In genomic region chr4:173516621-173517612, GRCh38 we compare ENCODE assay signal across 15 cellular contexts. TPM values are rescaled to one million over a fixed set of nuclear protein-coding genes. Genes with fewer than 3 reads are reported as not detected.
DNase-seq lines count a peak whose midpoint lies in the region; ATAC-seq and TF ChIP-seq lines count a peak whose summit lies in the region.
"Had no signal": no experiment of that assay in that cellular context is flagged by ENCODE, and none has a peak within 500 bp of the region (broad histone marks: within the 10 kb centered on the region; RNA-seq: fewer than 3 reads in every experiment).

No MANE protein-coding gene starts in this region.

- H3K9ac ChIP-seq in muscle layer of colon (ENCODE audit: low read length): peak overlapping the region; percentile 83

- H3K36me3 Mint-ChIP-seq in activated naive CD4-positive, alpha-beta T cell treated with anti-CD3 and anti-CD28 coated beads for 36 hours (ENCODE audit: low read depth): peaks cover 2% of the 10 kb centered on the region

- H3K4me1 ChIP-seq in muscle layer of colon (ENCODE audit: insufficient read depth, low read length): peaks cover 47% of the 10 kb centered on the region
- no peaks in the 10 kb centered on the region for H3K4me1 ChIP-seq in urinary bladder (ENCODE audit: insufficient read depth)

- WGBS in urinary bladder: 26% methylated on average over 51 of the region's 51 CpGs

- no peak for TF ChIP-seq CTCF in fibroblast of villous mesenchyme (IDR thresholded peaks at IDR 0.05; ENCODE audit: insufficient read depth, low read depth, low read length)

- H3K27me3 Mint-ChIP-seq in activated naive CD4-positive, alpha-beta T cell treated with anti-CD3 and anti-CD28 coated beads for 36 hours (ENCODE audit: low read depth): peaks cover 81% of the 10 kb centered on the region

- H3K36me3 ChIP-seq in muscle layer of colon (ENCODE audit: insufficient read depth, low read length): no peaks in the 10 kb centered on the region
- H3K36me3 ChIP-seq in urinary bladder (ENCODE audit: insufficient read depth): no peaks in the 10 kb centered on the region
- H3K36me3 ChIP-seq: brain microvascular endothelial cell, SJSA1 had no signal

- intact Hi-C loops in activated naive CD4-positive, alpha-beta T cell treated with anti-CD3 and anti-CD28 coated beads for 36 hours (cut with micrococcal nuclease): loop anchor here (1.0 kb wide), 1 partner anchor 8 kb away; no protein-coding TSS in a partner anchor

- peaks cover 14% of the 10 kb centered on the region for H3K4me1 Mint-ChIP-seq in activated naive CD4-positive, alpha-beta T cell treated with anti-CD3 and anti-CD28 coated beads for 36 hours (ENCODE audit: low read depth)

- H3K4me3 Mint-ChIP-seq in activated naive CD4-positive, alpha-beta T cell treated with anti-CD3 and anti-CD28 coated beads for 36 hours: peak overlapping the region; percentile 1

- H3K4me3 ChIP-seq in fibroblast of villous mesenchyme (ENCODE audit: low read depth, low read length) (peak overlapping the region; percentile 52), muscle layer of colon (ENCODE audit: low read depth in 1 of 2, low read length in 2 of 2) (peak overlapping the region; percentile 22 to 75), urinary bladder (ENCODE audit: low read depth, low read length) (peak overlapping the region; percentile 6)
- H3K4me3 ChIP-seq: SJSA1 had no signal

- CTCF ChIA-PET in activated naive CD4-positive, alpha-beta T cell treated with anti-CD3 and anti-CD28 coated beads for 36 hours (lab: Charles Lee): interaction anchor here (0.7 to 1.2 kb wide), 2 partner anchors 12 to 23 kb away, joined by 3 read pairs; no protein-coding TSS in a partner anchor

- H3K27ac Mint-ChIP-seq in activated naive CD4-positive, alpha-beta T cell treated with anti-CD3 and anti-CD28 coated beads for 36 hours: no peak overlapping the region

- H3K27me3 ChIP-seq in muscle layer of colon (ENCODE audit: control insufficient read depth in 1 of 2, insufficient read depth in 2 of 2, low read length in 2 of 2): peaks cover under 1 to 3% of the 10 kb centered on the region in 2 donors

- no peaks in the 10 kb centered on the region for H3K9me3 ChIP-seq in muscle layer of colon (ENCODE audit: low read length)
- H3K9me3 ChIP-seq: SJSA1 had no signal

- H3K27ac ChIP-seq in muscle layer of colon (ENCODE audit: low read depth, low read length) (peak overlapping the region; percentile 80), urinary bladder (ENCODE audit: low read depth) (no peak overlapping the region)
- H3K27ac ChIP-seq: brain microvascular endothelial cell, SJSA1 had no signal

- no peaks in the 10 kb centered on the region for H3K9me3 Mint-ChIP-seq in activated naive CD4-positive, alpha-beta T cell treated with anti-CD3 and anti-CD28 coated beads for 36 hours

- ATAC-seq in HG03139 (IDR thresholded peaks at IDR 0.05; ENCODE audit: unreplicated experiment): no peak
- ATAC-seq: HCT116 had no signal

- DNase-seq in activated naive CD4-positive, alpha-beta T cell treated with anti-CD3 and anti-CD28 coated beads for 36 hours: no peak
- no peak for DNase-seq in activated naive CD4-positive, alpha-beta T cell treated with anti-CD3 and anti-CD28 coated beads, Interleukin-2, amount 50 U/mL, for 16 hours
- DNase-seq in fibroblast of villous mesenchyme (ENCODE audit: low read depth) (peak; percentile 65), GM19240 (ENCODE audit: insufficient read length, low spot score) (no peak), HuH-7.5 (ENCODE audit: low spot score) (no peak)
- DNase-seq: brain microvascular endothelial cell, GDM1, NCI-H510A had no signal

RNA-seq across cellular contexts. Expression of gene HAND2, which starts 13.1 kb away (rescaled TPM):
- not detected for total RNA-seq in activated naive CD4-positive, alpha-beta T cell treated with anti-CD3 and anti-CD28 coated beads for 36 hours
- total RNA-seq in fibroblast of villous mesenchyme: 45.4 and 71.7 TPM in 2 replicates
- total RNA-seq in urinary bladder: 14.5 TPM
- 75.1 TPM for polyA plus RNA-seq in urinary bladder
- total RNA-seq: activated CD8-positive, alpha-beta memory T cell treated with anti-CD3 and anti-CD28 coated beads for 36 hours; M059J; SJSA1 had no signal

Comparison
In these comparisons a context has a peak if more than half of its experiments do, and no peak if none do; other contexts are left out.
1. RNA of gene HAND2, which starts 13.1 kb away (total RNA-seq): 45.4 to 71.7 TPM in fibroblast of villous mesenchyme and 14.5 TPM in urinary bladder (single experiment); not detected in activated naive CD4-positive, alpha-beta T cell treated with anti-CD3 and anti-CD28 coated beads for 36 hours; every median in the first group is over 10 times any median in the second.
2. Peak in every context shown above with its lines, with median percentiles within 50 percentile points of each other: H3K4me3 ChIP-seq.